9 cellular contexts compared by ENCODE assay signal in genomic region chr12:89927226-89927698, GRCh38.
DNase-seq lines count a peak whose midpoint lies in the region; ATAC-seq and TF ChIP-seq lines count a peak whose summit lies in the region.
"Had no signal": no experiment of that assay in that cellular context is flagged by ENCODE, and none has a peak within 500 bp of the region (broad histone marks: within the 10 kb centered on the region; RNA-seq: fewer than 3 reads in every experiment).

No MANE protein-coding gene starts in this region.

- no peaks in the 10 kb centered on the region for H4K20me1 ChIP-seq in BLaER1 treated with 17β-estradiol and CSF1 and Interleukin-3, amounts not matched to agents 10 nM and 100 nM

- no peak for TF ChIP-seq POLR2A in gastrocnemius medialis (IDR thresholded peaks at IDR 0.05)

- in situ Hi-C loops in gastrocnemius medialis (cut with MboI; ENCODE audit: low sequenced_read_pairs in 4 of 4) = no loop called here

- intact Hi-C loops in gastrocnemius medialis (cut with DNase I; ENCODE audit: low total_unique reads) = no loop called here

- peaks cover 8 to 30% (median 12%) of the 10 kb centered on the region in 10 experiments; a peak in 17 of 20 replicates for H3K4me1 ChIP-seq in BLaER1 treated with 17β-estradiol and CSF1 and Interleukin-3, amounts not matched to agents 10 nM and 100 nM
- H3K4me1 ChIP-seq in gastrocnemius medialis = no peaks in the 10 kb centered on the region

- H3K4me2 ChIP-seq in BLaER1 treated with 17β-estradiol and CSF1 and Interleukin-3, amounts not matched to agents 10 nM and 100 nM = peak overlapping the region; percentile 43 to 83 (median 55)

- ATAC-seq in HG03060 (IDR thresholded peaks at IDR 0.05; ENCODE audit: low read depth, unreplicated experiment) = peak; percentile 98
- ATAC-seq in gastrocnemius medialis = no peak

- H3K27ac ChIP-seq in BLaER1 treated with 17β-estradiol and CSF1 and Interleukin-3, amounts not matched to agents 10 nM and 100 nM = peak overlapping the region; percentile 11 to 73 (median 61); a peak in 18 of 22 replicates
- no peak overlapping the region for H3K27ac ChIP-seq in gastrocnemius medialis

- H3K9ac ChIP-seq in BLaER1 treated with 17β-estradiol and CSF1 and Interleukin-3, amounts not matched to agents 10 nM and 100 nM = no peak overlapping the region

- no peaks in the 10 kb centered on the region for H3K27me3 ChIP-seq in BLaER1 treated with 17β-estradiol and CSF1 and Interleukin-3, amounts not matched to agents 10 nM and 100 nM
- H3K27me3 ChIP-seq in gastrocnemius medialis = no peaks in the 10 kb centered on the region

- H3K4me3 ChIP-seq in BLaER1 treated with 17β-estradiol and CSF1 and Interleukin-3, amounts not matched to agents 10 nM and 100 nM = peak overlapping the region in 2 of 10 experiments; percentile 11 to 21; a peak in 1 of 20 replicates
- H3K4me3 ChIP-seq in gastrocnemius medialis = no peak overlapping the region

- DNase-seq in GM19240 (ENCODE audit: insufficient read length, low spot score) (peak; percentile 53), SKM-1 (lab: John Stamatoyannopoulos, UW; ENCODE audit: unreplicated experiment) (peak; percentile 3), NCI-H1930 (lab: John Stamatoyannopoulos, UW) (no peak), gastrocnemius medialis (no peak), DMS114 treated with DMSO at 0.1 percent for 48 hours (lab: John Stamatoyannopoulos, UW; ENCODE audit: unreplicated experiment) (no peak), iPS-NIHi7 (ENCODE audit: extremely low spot score) (no peak)
- DNase-seq: amniotic stem cell had no signal

- TF ChIP-seq CTCF in gastrocnemius medialis (IDR thresholded peaks at IDR 0.05 in 4 of 5, conservative IDR thresholded peaks at IDR 0.05 in 1 of 5) = no peak

- H3K9me3 ChIP-seq in BLaER1 treated with 17β-estradiol and CSF1 and Interleukin-3, amounts not matched to agents 10 nM and 100 nM (replicated peaks in 1 of 11) = no peaks in the 10 kb centered on the region
- H3K9me3 ChIP-seq in gastrocnemius medialis = no peaks in the 10 kb centered on the region

- no peaks in the 10 kb centered on the region for H3K36me3 ChIP-seq in BLaER1 treated with 17β-estradiol and CSF1 and Interleukin-3, amounts not matched to agents 10 nM and 100 nM
- no peaks in the 10 kb centered on the region for H3K36me3 ChIP-seq in gastrocnemius medialis

Comparison
In these comparisons a context has a peak if more than half of its experiments do, and no peak if none do; other contexts are left out.
1. H3K27ac ChIP-seq: peak in BLaER1 treated with 17β-estradiol and CSF1 and Interleukin-3, amounts not matched to agents 10 nM and 100 nM (11 of 11); none in gastrocnemius medialis (0 of 4).
2. DNase-seq: peak in GM19240 (single experiment) and SKM-1 (single experiment); none in NCI-H1930 (0 of 2), gastrocnemius medialis (0 of 2), DMS114 treated with DMSO at 0.1 percent for 48 hours (single experiment) and iPS-NIHi7 (single experiment).